13 cellular contexts compared by ENCODE assay signal in the genomic region with DNA sequence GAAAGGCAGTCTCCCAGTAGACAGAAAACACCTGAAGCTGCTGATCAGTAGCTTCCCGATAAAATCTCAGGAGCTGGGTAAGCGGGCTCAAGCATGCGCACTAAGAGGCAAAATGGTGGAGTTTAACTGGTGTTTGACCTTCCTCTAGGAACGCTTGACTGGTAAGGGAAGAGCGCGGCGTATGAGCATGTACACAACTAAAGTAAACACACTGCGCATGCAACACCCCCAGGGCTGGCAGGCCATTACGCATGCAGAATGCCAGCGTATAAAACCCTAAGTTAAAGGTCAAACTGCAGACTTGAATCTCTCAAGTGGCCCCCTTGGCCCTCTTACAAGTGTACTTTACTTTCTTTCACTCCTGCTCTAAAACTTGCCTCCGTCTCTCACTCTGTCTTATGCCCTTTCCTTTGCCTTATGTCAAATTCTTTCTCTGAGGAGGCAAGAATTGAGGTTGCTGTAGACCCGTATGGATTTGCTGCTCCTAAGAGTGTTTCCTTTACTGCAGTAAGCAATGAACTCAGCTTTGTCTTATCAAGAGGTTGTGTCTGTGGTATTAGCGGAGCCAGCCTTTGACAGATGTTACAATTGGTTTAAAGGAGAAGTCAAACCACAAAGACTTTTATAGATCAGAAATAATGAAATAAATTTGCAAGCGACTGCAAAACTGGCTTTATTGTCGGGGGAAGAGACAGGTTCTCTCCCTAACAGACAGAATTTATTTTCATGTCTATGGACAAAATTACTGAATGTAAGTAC.
DNase-seq lines count a peak whose midpoint lies in the region; ATAC-seq and FAIRE-seq lines count a peak whose summit lies in the region.
"Had no signal": no experiment of that assay in that cellular context is flagged by ENCODE, and none has a peak within 500 bp of the region (broad histone marks: within the 10 kb centered on the region; RNA-seq: fewer than 3 reads in every experiment).

No MANE protein-coding gene starts in this region.

- H2AFZ ChIP-seq in mesenchymal stem cell (ENCODE audit: low read depth, low read length) = no peak overlapping the region

- 88% methylated on average over 12 of the region's 15 CpGs for WGBS in mesenchymal stem cell

- no peak for FAIRE-seq in RCC 7860 (lab: Jason Lieb, UNC)

- no peak overlapping the region for H3K14ac ChIP-seq in mesenchymal stem cell (ENCODE audit: low read length in 2 of 2)

- peak overlapping the region; percentile 29 for H2AK5ac ChIP-seq in mesenchymal stem cell (ENCODE audit: low read length, severe bottlenecking)

- peak overlapping the region; percentile 34 for H3K27ac ChIP-seq in mesenchymal stem cell (ENCODE audit: low read length, poor library complexity, severe bottlenecking)

- H3K4me1 ChIP-seq in HAP-1 (peaks cover 36% of the 10 kb centered on the region), mesenchymal stem cell (ENCODE audit: control insufficient read depth, insufficient read depth, low read depth, low read length) (peaks cover 2% of the 10 kb centered on the region)

- H3K18ac ChIP-seq in mesenchymal stem cell (ENCODE audit: low read depth in 1 of 2, low read length in 2 of 2) = no peak overlapping the region

- no peaks in the 10 kb centered on the region; the same call in 1 of the 2 replicates for H3K9me3 ChIP-seq in HAP-1
- H3K9me3 ChIP-seq in mesenchymal stem cell (ENCODE audit: control insufficient read depth, low read length) = no peaks in the 10 kb centered on the region

- H3K36me3 ChIP-seq in HAP-1 (replicated peaks) (no peaks in the 10 kb centered on the region), mesenchymal stem cell (ENCODE audit: control insufficient read depth in 1 of 2, insufficient read depth in 2 of 2, low read depth in 1 of 2, low read length in 2 of 2) (no peaks in the 10 kb centered on the region)

- ATAC-seq in HG03521 (IDR thresholded peaks at IDR 0.05; ENCODE audit: unreplicated experiment) = no peak
- ATAC-seq: left ventricle myocardium superior had no signal

- H3K4ac ChIP-seq in mesenchymal stem cell (ENCODE audit: low read depth in 1 of 2, low read length in 2 of 2) = no peak overlapping the region

- H3K36me3 Mint-ChIP-seq in activated T-helper 1 cell treated with anti-CD3 and anti-CD28 coated beads, Interleukin-12 subunit alpha, Interleukin-12 subunit beta, Interleukin-2, Interleukin-4 antibody, amounts not matched to agents 30 ng/mL and 10 ng/mL and 1 ng/mL, durations not matched to agents 14 hours and 24 hours and 36 hours (ENCODE audit: low read depth) = no peaks in the 10 kb centered on the region
- H3K36me3 Mint-ChIP-seq: activated naive CD4-positive, alpha-beta T cell treated with anti-CD3 and anti-CD28 coated beads, Interleukin-2, amount 50 U/mL, for 24 hours had no signal

- no peak overlapping the region for H3K23ac ChIP-seq in mesenchymal stem cell (ENCODE audit: low read length in 2 of 2)

- in situ Hi-C loops in HAP-1 (cut with MboI; ENCODE audit: low sequenced_read_pairs) = no loop called here

- no peaks in the 10 kb centered on the region for H3K9me3 Mint-ChIP-seq in activated T-helper 1 cell treated with anti-CD3 and anti-CD28 coated beads, Interleukin-12 subunit alpha, Interleukin-12 subunit beta, Interleukin-2, Interleukin-4 antibody, amounts not matched to agents 30 ng/mL and 10 ng/mL and 1 ng/mL, durations not matched to agents 14 hours and 24 hours and 36 hours

- H3K4me3 ChIP-seq in HAP-1 (no peak overlapping the region), mesenchymal stem cell (ENCODE audit: insufficient read depth in 1 of 2, low read depth in 1 of 2, low read length in 2 of 2) (no peak overlapping the region)

- no peak overlapping the region for H3K9ac ChIP-seq in mesenchymal stem cell (ENCODE audit: low read length)

- DNase-seq in A172 (ENCODE audit: low spot score) (peak; percentile 47), HAP-1 (ENCODE audit: low spot score in 2 of 2) (peak; percentile 66 to 97), astrocyte of the hippocampus (ENCODE audit: low read depth, low spot score) (peak; percentile 40), mesenchymal stem cell (no peak), HuH-7 (ENCODE audit: low spot score) (no peak), RCC 7860 (ENCODE audit: low spot score) (no peak)
- DNase-seq in activated T-helper 1 cell treated with anti-CD3 and anti-CD28 coated beads, Interleukin-12 subunit alpha, Interleukin-12 subunit beta, Interleukin-2, Interleukin-4 antibody, amounts not matched to agents 30 ng/mL and 10 ng/mL and 1 ng/mL, durations not matched to agents 14 hours and 24 hours and 36 hours (ENCODE audit: low spot score) = no peak
- DNase-seq: erythroblast, hippocampal formation, left ventricle myocardium superior, OCI-M1 had no signal

- no peak overlapping the region for H4K91ac ChIP-seq in mesenchymal stem cell (ENCODE audit: low read length)

- no peak overlapping the region for H4K8ac ChIP-seq in mesenchymal stem cell (ENCODE audit: low read length)

- H3K4me3 Mint-ChIP-seq in activated T-helper 1 cell treated with anti-CD3 and anti-CD28 coated beads, Interleukin-12 subunit alpha, Interleukin-12 subunit beta, Interleukin-2, Interleukin-4 antibody, amounts not matched to agents 30 ng/mL and 10 ng/mL and 1 ng/mL, durations not matched to agents 14 hours and 24 hours and 36 hours = no peak overlapping the region
- H3K4me3 Mint-ChIP-seq: activated naive CD4-positive, alpha-beta T cell treated with anti-CD3 and anti-CD28 coated beads, Interleukin-2, amount 50 U/mL, for 24 hours had no signal

- no peak overlapping the region for H2BK15ac ChIP-seq in mesenchymal stem cell (ENCODE audit: low read depth, poor library complexity, severe bottlenecking)

- peaks cover 20% of the 10 kb centered on the region for H3K27me3 Mint-ChIP-seq in activated T-helper 1 cell treated with anti-CD3 and anti-CD28 coated beads, Interleukin-12 subunit alpha, Interleukin-12 subunit beta, Interleukin-2, Interleukin-4 antibody, amounts not matched to agents 30 ng/mL and 10 ng/mL and 1 ng/mL, durations not matched to agents 14 hours and 24 hours and 36 hours (ENCODE audit: insufficient read depth)

- no peak overlapping the region for H3K4me2 ChIP-seq in mesenchymal stem cell (ENCODE audit: low read length, poor library complexity, severe bottlenecking)

- no peak overlapping the region for H2BK12ac ChIP-seq in mesenchymal stem cell (ENCODE audit: low read length in 2 of 2)

- intact Hi-C loops in activated T-helper 1 cell treated with anti-CD3 and anti-CD28 coated beads, Interleukin-12 subunit alpha, Interleukin-12 subunit beta, Interleukin-2, Interleukin-4 antibody, amounts not matched to agents 30 ng/mL and 10 ng/mL and 1 ng/mL, durations not matched to agents 14 hours and 24 hours and 36 hours (cut with micrococcal nuclease) = no loop called here

- no peaks in the 10 kb centered on the region for H3K27me3 ChIP-seq in HAP-1 (ENCODE audit: low read depth)
- H3K27me3 ChIP-seq in mesenchymal stem cell (ENCODE audit: control insufficient read depth in 1 of 2, insufficient read depth in 1 of 2, low read length in 2 of 2) = peaks cover 0 to 15% of the 10 kb centered on the region in 2 experiments

- no peak overlapping the region for H2BK5ac ChIP-seq in mesenchymal stem cell (ENCODE audit: low read depth, low read length, poor library complexity, severe bottlenecking)

- no peak overlapping the region for H3K27ac Mint-ChIP-seq in activated T-helper 1 cell treated with anti-CD3 and anti-CD28 coated beads, Interleukin-12 subunit alpha, Interleukin-12 subunit beta, Interleukin-2, Interleukin-4 antibody, amounts not matched to agents 30 ng/mL and 10 ng/mL and 1 ng/mL, durations not matched to agents 14 hours and 24 hours and 36 hours
- H3K27ac Mint-ChIP-seq: activated naive CD4-positive, alpha-beta T cell treated with anti-CD3 and anti-CD28 coated beads, Interleukin-2, amount 50 U/mL, for 24 hours had no signal

- H3K4me1 Mint-ChIP-seq in activated T-helper 1 cell treated with anti-CD3 and anti-CD28 coated beads, Interleukin-12 subunit alpha, Interleukin-12 subunit beta, Interleukin-2, Interleukin-4 antibody, amounts not matched to agents 30 ng/mL and 10 ng/mL and 1 ng/mL, durations not matched to agents 14 hours and 24 hours and 36 hours (ENCODE audit: low read depth) = no peaks in the 10 kb centered on the region
- H3K4me1 Mint-ChIP-seq: activated naive CD4-positive, alpha-beta T cell treated with anti-CD3 and anti-CD28 coated beads, Interleukin-2, amount 50 U/mL, for 24 hours had no signal

- H2BK120ac ChIP-seq in mesenchymal stem cell (ENCODE audit: low read depth, low read length) = no peak overlapping the region

- H3K79me1 ChIP-seq in mesenchymal stem cell (replicated peaks; ENCODE audit: low read length, poor library complexity, severe bottlenecking) = no peaks in the 10 kb centered on the region

Comparison
In these comparisons a context has a peak if more than half of its experiments do, and no peak if none do; other contexts are left out.
1. DNase-seq: peak in A172 (single experiment), HAP-1 (2 of 2) and astrocyte of the hippocampus (single experiment); none in mesenchymal stem cell (single experiment), activated T-helper 1 cell treated with anti-CD3 and anti-CD28 coated beads, Interleukin-12 subunit alpha, Interleukin-12 subunit beta, Interleukin-2, Interleukin-4 antibody, amounts not matched to agents 30 ng/mL and 10 ng/mL and 1 ng/mL, durations not matched to agents 14 hours and 24 hours and 36 hours (single experiment), HuH-7 (single experiment) and RCC 7860 (single experiment).